ENCODE assay signal across 22 cellular contexts in the genomic region with DNA sequence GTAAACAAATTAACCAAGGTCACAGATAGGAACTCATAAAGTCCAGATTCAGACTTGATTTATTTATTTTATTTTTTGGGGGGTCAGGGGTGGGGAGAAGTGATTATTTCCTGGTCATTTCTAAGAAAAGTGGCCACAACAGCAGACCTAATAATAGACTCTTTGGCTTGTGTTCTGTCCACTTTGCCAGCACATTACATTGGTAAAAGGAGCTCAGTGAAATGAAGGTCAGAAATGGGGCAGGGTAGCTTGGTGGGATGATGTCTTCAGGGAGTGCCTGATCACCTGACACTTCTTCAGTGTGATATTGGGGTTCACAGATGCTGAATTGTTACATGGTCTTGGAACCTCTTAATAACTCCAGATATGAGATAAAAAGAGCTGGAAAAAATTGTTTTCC.
"Had no signal": no experiment of that assay in that cellular context is flagged by ENCODE, and none has a peak within 500 bp of the region (broad histone marks: within the 10 kb centered on the region; RNA-seq: fewer than 3 reads in every experiment).

No MANE protein-coding gene starts in this region.

- ATAC-seq: effector memory CD8-positive, alpha-beta T cell; naive thymus-derived CD8-positive, alpha-beta T cell; right lobe of liver; stimulated activated effector memory CD8-positive, alpha-beta T cell treated with anti-CD3 and anti-CD28 coated beads, Interleukin-12 subunit alpha, Interleukin-12 subunit beta, amount 100 ng/mL, for 72 hours had no signal

- H3K9me3 Mint-ChIP-seq: effector memory CD8-positive, alpha-beta T cell; naive thymus-derived CD8-positive, alpha-beta T cell; nephron progenitor cell; stimulated activated effector memory CD8-positive, alpha-beta T cell treated with anti-CD3 and anti-CD28 coated beads, Interleukin-12 subunit alpha, Interleukin-12 subunit beta, amount 100 ng/mL, for 72 hours; type B pancreatic cell had no signal

- H3K4me1 ChIP-seq: esophagus squamous epithelium, right lobe of liver had no signal

- H3K4me2 ChIP-seq: hepatocyte had no signal

- H2AFZ ChIP-seq: hepatocyte had no signal

- H3K36me3 ChIP-seq: ovary, right lobe of liver had no signal

- H3K27me3 Mint-ChIP-seq: effector memory CD8-positive, alpha-beta T cell; naive thymus-derived CD8-positive, alpha-beta T cell; type B pancreatic cell had no signal

- DNase-seq: cortex of kidney; effector memory CD8-positive, alpha-beta T cell; erythroblast; esophagus squamous epithelium; foreskin melanocyte; mesendoderm; midbrain; naive thymus-derived CD8-positive, alpha-beta T cell; nephron progenitor cell; nucleus accumbens; ovary; posterior cingulate gyrus; retina; right lobe of liver; stimulated activated CD4-positive, alpha-beta T cell treated with anti-CD3 and anti-CD28 coated beads, Interleukin-2, amount 100 ng/mL, for 24 hours; stimulated activated CD4-positive, alpha-beta T cell treated with anti-CD3 and anti-CD28 coated beads, Interleukin-4, amount 100 ng/mL, for 24 hours; stimulated activated naive CD4-positive, alpha-beta T cell treated with Interleukin-2 at 50 U/mL for 16 hours; stomach; tibial artery had no signal

- H3K27me3 ChIP-seq: esophagus squamous epithelium, hepatocyte, ovary, right lobe of liver, stomach, tibial artery had no signal

- H3K4me3 ChIP-seq: esophagus squamous epithelium, hepatocyte, ovary, right lobe of liver, stomach, tibial artery had no signal

- H3K27ac ChIP-seq: esophagus squamous epithelium, hepatocyte, ovary, right lobe of liver, stomach, tibial artery had no signal

- H3K9me3 ChIP-seq: esophagus squamous epithelium, ovary, right lobe of liver, stomach, tibial artery had no signal

- H3K4me3 Mint-ChIP-seq: effector memory CD8-positive, alpha-beta T cell; naive thymus-derived CD8-positive, alpha-beta T cell; nephron progenitor cell; stimulated activated effector memory CD8-positive, alpha-beta T cell treated with anti-CD3 and anti-CD28 coated beads, Interleukin-12 subunit alpha, Interleukin-12 subunit beta, amount 100 ng/mL, for 72 hours; type B pancreatic cell had no signal

- H3K27ac Mint-ChIP-seq: effector memory CD8-positive, alpha-beta T cell; naive thymus-derived CD8-positive, alpha-beta T cell; nephron progenitor cell; stimulated activated effector memory CD8-positive, alpha-beta T cell treated with anti-CD3 and anti-CD28 coated beads, Interleukin-12 subunit alpha, Interleukin-12 subunit beta, amount 100 ng/mL, for 72 hours; type B pancreatic cell had no signal
